In the genomic region with DNA sequence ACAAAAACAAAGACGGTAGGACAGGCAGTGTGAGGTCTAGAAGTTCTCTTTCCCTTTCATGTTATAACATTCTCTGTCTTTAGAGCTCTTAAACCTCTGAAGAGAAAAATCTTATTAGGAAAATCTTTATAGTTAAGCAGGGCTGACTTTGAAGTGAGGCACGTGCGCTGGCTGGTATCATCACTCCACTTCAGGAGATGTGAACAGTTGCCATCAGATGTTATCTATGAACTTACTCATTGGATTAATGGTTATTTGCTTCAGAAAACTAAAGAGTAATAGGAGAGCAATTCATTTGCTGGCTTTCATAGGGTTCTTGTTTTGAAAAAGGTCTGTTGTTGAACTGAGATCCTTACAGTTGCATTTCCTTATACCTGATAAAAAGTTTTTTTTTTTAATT, we compare ENCODE assay signal across 18 cellular contexts. TPM values are rescaled to one million over a fixed set of nuclear protein-coding genes. Genes with fewer than 3 reads are reported as not detected.
A peak's percentile ranks its signal among the peaks of the same experiment; 100 is the strongest.
DNase-seq lines count a peak whose midpoint lies in the region; ATAC-seq and TF ChIP-seq lines count a peak whose summit lies in the region.
"Had no signal": no experiment of that assay in that cellular context is flagged by ENCODE, and none has a peak within 500 bp of the region (broad histone marks: within the 10 kb centered on the region; RNA-seq: fewer than 3 reads in every experiment).

No MANE protein-coding gene starts in this region.

- peaks cover 7% of the 10 kb centered on the region for H3K36me3 Mint-ChIP-seq in MCF 10A (ENCODE audit: insufficient read depth, unreplicated experiment)
- H3K36me3 Mint-ChIP-seq: naive thymus-derived CD8-positive, alpha-beta T cell had no signal

- TF ChIP-seq POLR2A in breast epithelium (IDR thresholded peaks at IDR 0.05) (no peak), upper lobe of left lung (IDR thresholded peaks at IDR 0.05) (no peak)

- peak overlapping the region; percentile 1 for H3K27ac Mint-ChIP-seq in MCF 10A (ENCODE audit: low read depth, unreplicated experiment)
- H3K27ac Mint-ChIP-seq: activated naive CD4-positive, alpha-beta T cell treated with anti-CD3 and anti-CD28 coated beads for 36 hours; CD8-positive, alpha-beta memory T cell; naive thymus-derived CD8-positive, alpha-beta T cell had no signal

- BruUV-seq in MCF 10A (replicated peaks; lab: Mats Ljungman, UMichigan): no TSS peak

- no peak overlapping the region for H3K4me3 ChIP-seq in breast epithelium
- no peak overlapping the region for H3K4me3 ChIP-seq in subcutaneous abdominal adipose tissue (ENCODE audit: low read depth in 1 of 5, low read length in 5 of 5)
- H3K4me3 ChIP-seq in upper lobe of left lung: no peak overlapping the region
- H3K4me3 ChIP-seq: colonic mucosa, GM12878 had no signal

- H3K9me3 Mint-ChIP-seq in MCF 10A (ENCODE audit: unreplicated experiment): no peaks in the 10 kb centered on the region
- H3K9me3 Mint-ChIP-seq: activated naive CD4-positive, alpha-beta T cell treated with anti-CD3 and anti-CD28 coated beads for 36 hours; CD8-positive, alpha-beta memory T cell; naive thymus-derived CD8-positive, alpha-beta T cell had no signal

- intact Hi-C loops in MCF 10A (cut with micrococcal nuclease): no loop called here
- intact Hi-C loops in breast epithelium (cut with DNase I; ENCODE audit: low total_unique reads): no loop called here

- no peaks in the 10 kb centered on the region for H3K27me3 Mint-ChIP-seq in MCF 10A (ENCODE audit: insufficient read depth, unreplicated experiment)

- H3K4me1 Mint-ChIP-seq in MCF 10A (ENCODE audit: insufficient read depth, unreplicated experiment): peaks cover 48% of the 10 kb centered on the region

- H3K36me3 ChIP-seq in breast epithelium (no peaks in the 10 kb centered on the region), subcutaneous abdominal adipose tissue (ENCODE audit: control insufficient read depth in 5 of 5, insufficient read depth in 5 of 5, low read length in 5 of 5) (no peaks in the 10 kb centered on the region), upper lobe of left lung (no peaks in the 10 kb centered on the region)
- H3K36me3 ChIP-seq: colonic mucosa had no signal

- H3K4me3 Mint-ChIP-seq in MCF 10A (ENCODE audit: unreplicated experiment): no peak overlapping the region
- H3K4me3 Mint-ChIP-seq: activated naive CD4-positive, alpha-beta T cell treated with anti-CD3 and anti-CD28 coated beads for 36 hours; CD8-positive, alpha-beta memory T cell; naive thymus-derived CD8-positive, alpha-beta T cell had no signal

- WGBS in upper lobe of left lung, 2 donors: 22 to 47% methylated on average over 3 of the region's 3 CpGs

- H3K4me1 ChIP-seq in breast epithelium: peaks cover 0 to 6% of the 10 kb centered on the region in 2 donors
- H3K4me1 ChIP-seq in foreskin keratinocyte: peaks cover 17% of the 10 kb centered on the region
- peaks cover 0 to 44% (median 28%) of the 10 kb centered on the region in 5 donors for H3K4me1 ChIP-seq in subcutaneous abdominal adipose tissue (ENCODE audit: control insufficient read depth in 5 of 5, insufficient read depth in 5 of 5, low read length in 5 of 5)
- peaks cover 28 to 61% (median 45%) of the 10 kb centered on the region in 4 donors for H3K4me1 ChIP-seq in upper lobe of left lung
- H3K4me1 ChIP-seq: colonic mucosa had no signal

- H3K9ac ChIP-seq in subcutaneous abdominal adipose tissue (ENCODE audit: low read length in 5 of 5): no peak overlapping the region

- peak; percentile 46 for ATAC-seq in foreskin keratinocyte
- ATAC-seq in upper lobe of left lung (ENCODE audit: low FRiP score in 2 of 2): no peak
- ATAC-seq: GM12878; naive thymus-derived CD8-positive, alpha-beta T cell had no signal

- H3K27ac ChIP-seq in breast epithelium: no peak overlapping the region
- no peak overlapping the region for H3K27ac ChIP-seq in foreskin keratinocyte
- H3K27ac ChIP-seq in subcutaneous abdominal adipose tissue (ENCODE audit: low read depth, low read length): peak overlapping the region; percentile 5
- peak overlapping the region in 1 of 4 donors; percentile 8 for H3K27ac ChIP-seq in upper lobe of left lung
- H3K27ac ChIP-seq: colonic mucosa had no signal

- H3K9me3 ChIP-seq in breast epithelium (no peaks in the 10 kb centered on the region), subcutaneous abdominal adipose tissue (ENCODE audit: control insufficient read depth in 5 of 5, low read length in 5 of 5) (no peaks in the 10 kb centered on the region), upper lobe of left lung (no peaks in the 10 kb centered on the region)
- H3K9me3 ChIP-seq: colonic mucosa had no signal

- TF ChIP-seq CTCF in MCF 10A (IDR thresholded peaks at IDR 0.05; ENCODE audit: unreplicated experiment): no peak
- no peak for TF ChIP-seq CTCF in breast epithelium (IDR thresholded peaks at IDR 0.05)
- TF ChIP-seq CTCF in foreskin keratinocyte (conservative IDR thresholded peaks at IDR 0.05): no peak
- TF ChIP-seq CTCF in upper lobe of left lung (IDR thresholded peaks at IDR 0.05): no peak

- DNase-seq in MCF 10A (ENCODE audit: unreplicated experiment) (no peak), breast epithelium (ENCODE audit: low spot score in 2 of 2) (no peak), RPMI7951 (ENCODE audit: low read depth) (peak; percentile 37), foreskin keratinocyte (peak in 1 of 2 donors; percentile 28), upper lobe of left lung (no peak), NCI-H1930 (lab: John Stamatoyannopoulos, UW) (no peak), inferior parietal cortex (ENCODE audit: extremely low spot score) (no peak)
- DNase-seq: activated naive CD4-positive, alpha-beta T cell treated with anti-CD3 and anti-CD28 coated beads for 36 hours; activated T-cell treated with anti-CD3 and anti-CD28 coated beads, Interleukin-2, amount 50 U/mL, for 1 hour; CD8-positive, alpha-beta memory T cell; colonic mucosa; MV-4-11; naive thymus-derived CD8-positive, alpha-beta T cell; NCI-H2107; retina; stimulated activated naive CD4-positive, alpha-beta T cell treated with Interleukin-2 at 50 U/mL for 16 hours had no signal

- H3K27me3 ChIP-seq in breast epithelium (no peaks in the 10 kb centered on the region), foreskin keratinocyte (no peaks in the 10 kb centered on the region), subcutaneous abdominal adipose tissue (ENCODE audit: control insufficient read depth in 5 of 5, insufficient read depth in 4 of 5, low read length in 5 of 5) (no peaks in the 10 kb centered on the region), upper lobe of left lung (no peaks in the 10 kb centered on the region)
- H3K27me3 ChIP-seq: colonic mucosa had no signal

- CTCF ChIA-PET in MCF 10A (lab: Yijun Ruan, JAX): interaction anchor here (1.6 to 1.8 kb wide), 2 partner anchors 19 to 24 kb away, joined by 6 to 7 read pairs; no protein-coding TSS in a partner anchor

- POLR2A ChIA-PET in MCF 10A (lab: Yijun Ruan, JAX): interaction anchor here (0.7 to 1.7 kb wide), 5 partner anchors 8 to 711 kb away, joined by 3 to 11 read pairs (median 5); no protein-coding TSS in a partner anchor

- TF ChIP-seq EP300 in upper lobe of left lung (IDR thresholded peaks at IDR 0.05): no peak

RNA-seq across cellular contexts. Expression of gene LRRTM2, which starts 25.7 kb away (rescaled TPM):
- total RNA-seq in MCF 10A (2022) (not detected in 2 replicates), breast epithelium (1 to 10 TPM in 2 of 3 donors, under 1 TPM in 1; under 0.01 to 1.4 (median 1.0) TPM), foreskin keratinocyte (not detected in 2 replicates), upper lobe of left lung (1 to 10 TPM in 1 of 6 donors, under 1 TPM in 4, not detected in 1; 0.20 to 1.1 (median 0.29) TPM)
- 0.10 and 0.12 TPM in 2 replicates for total RNA-seq in RPMI7951 (2014; rRNA removed; shearing (Covaris generic))
- polyA plus RNA-seq in foreskin keratinocyte: not detected in 2 replicates
- total RNA-seq: activated naive CD4-positive, alpha-beta T cell treated with anti-CD3 and anti-CD28 coated beads for 36 hours; CD8-positive, alpha-beta memory T cell; naive thymus-derived CD8-positive, alpha-beta T cell had no signal
- polyA plus RNA-seq: CD8-positive, alpha-beta memory T cell; naive thymus-derived CD8-positive, alpha-beta T cell had no signal
